In the genomic region with DNA sequence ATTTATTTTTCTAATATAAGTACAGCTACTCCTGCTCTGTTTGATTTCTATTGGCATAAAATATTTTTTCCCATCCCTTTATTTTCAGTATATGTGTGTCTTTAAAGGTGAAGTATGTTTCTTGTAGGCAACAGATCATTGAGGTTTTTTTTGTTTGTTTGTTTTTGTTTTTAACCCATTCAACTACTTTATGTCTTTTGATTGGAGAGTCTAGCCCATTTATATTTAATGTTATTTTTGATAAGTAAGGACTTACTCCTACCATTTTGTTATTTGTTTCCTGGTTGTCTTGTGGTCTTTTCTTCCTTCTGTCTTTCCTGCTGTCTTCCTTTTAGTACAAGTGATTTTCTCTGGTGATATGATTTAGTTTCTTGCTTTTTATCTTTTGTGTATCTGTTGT, we compare ENCODE assay signal across 11 cellular contexts.
"Had no signal": no experiment of that assay in that cellular context is flagged by ENCODE, and none has a peak within 500 bp of the region (broad histone marks: within the 10 kb centered on the region; RNA-seq: fewer than 3 reads in every experiment).

No MANE protein-coding gene starts in this region.

- ATAC-seq: GM23338, HCT116 had no signal

- DNase-seq: GM23248, GOT3, H7, H9, HCEC 1CT, HFFc6 had no signal

- H3K4me1 ChIP-seq: HAP-1 had no signal

- H3K4me2 ChIP-seq: GM23338 had no signal

- H2AFZ ChIP-seq: GM23248, GM23338 had no signal

- H3K4me3 ChIP-seq: GM23248, GM23338, HAP-1 had no signal

- H3K36me3 ChIP-seq: HAP-1 had no signal

- H3K9me3 ChIP-seq: HAP-1 had no signal

- H3K9ac ChIP-seq: GM23248 had no signal

- H3K27ac ChIP-seq: GM23248 had no signal

- FAIRE-seq: H1, H54 had no signal
